In the genomic region with DNA sequence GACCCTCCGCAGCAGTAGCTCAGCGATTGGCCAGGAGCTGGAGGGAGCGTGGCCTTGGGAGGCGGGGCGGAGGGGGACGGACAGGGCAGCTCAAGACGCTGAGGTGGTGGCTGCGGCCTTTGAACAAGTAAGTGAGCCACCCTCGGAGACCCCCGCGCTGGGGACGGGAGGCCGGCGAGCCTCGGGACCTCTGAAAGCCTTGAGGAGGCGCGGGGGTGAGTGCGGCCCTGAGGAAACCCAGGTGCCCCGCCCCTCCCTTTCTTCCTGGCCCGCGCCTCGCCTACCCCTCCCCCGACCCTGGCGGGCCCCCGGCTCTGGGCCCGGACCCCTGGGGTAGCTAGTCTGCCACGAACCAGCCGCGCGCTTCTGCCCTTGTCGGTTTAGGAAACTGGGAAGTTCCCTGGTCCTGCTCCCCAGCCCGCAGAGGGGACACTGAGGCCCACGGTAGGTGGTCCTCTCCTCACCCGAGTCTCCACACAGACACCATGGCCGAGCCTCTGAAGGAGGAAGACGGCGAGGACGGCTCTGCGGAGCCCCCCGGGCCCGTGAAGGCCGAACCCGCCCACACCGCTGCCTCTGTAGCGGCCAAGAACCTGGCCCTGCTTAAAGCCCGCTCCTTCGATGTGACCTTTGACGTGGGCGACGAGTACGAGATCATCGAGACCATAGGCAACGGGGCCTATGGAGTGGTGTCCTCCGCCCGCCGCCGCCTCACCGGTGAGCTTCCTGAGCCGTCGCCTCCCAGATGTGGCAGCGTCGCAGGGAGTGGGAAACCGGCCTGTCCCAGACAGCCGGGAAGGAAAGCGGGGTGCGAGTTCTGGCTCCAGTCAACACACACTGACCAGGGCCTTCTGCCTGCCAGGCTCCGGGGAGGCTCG, we compare ENCODE assay signal across 8 cellular contexts. TPM values are rescaled to one million over a fixed set of nuclear protein-coding genes. Genes with fewer than 3 reads are reported as not detected.
DNase-seq lines count a peak whose midpoint lies in the region; ATAC-seq and TF ChIP-seq lines count a peak whose summit lies in the region.

MAPK7 (plus strand) TSS at position 83 of the 878 bp plus-strand sequence; CDS start at position 486, 403 bp downstream.

- H3F3A ChIP-seq in GM23338 (replicated peaks; ENCODE audit: low read depth), result peaks cover 11% of the 10 kb centered on the region; the same call in 1 of the 2 replicates

- TF ChIP-seq CTCF in GM23338 (conservative IDR thresholded peaks at IDR 0.05; ENCODE audit: low read depth in 2 of 2) (no peak), RWPE2 (IDR thresholded peaks at IDR 0.05; ENCODE audit: poor library complexity, severe bottlenecking) (no peak), epithelial cell of proximal tubule (conservative IDR thresholded peaks at IDR 0.05; ENCODE audit: low read depth, low read length) (no peak)

- H3K9me3 Mint-ChIP-seq in CD4-positive, CD25-positive, alpha-beta regulatory T cell, result no peaks in the 10 kb centered on the region
- H3K9me3 Mint-ChIP-seq in GM23338, result no peaks in the 10 kb centered on the region
- H3K9me3 Mint-ChIP-seq in naive thymus-derived CD8-positive, alpha-beta T cell, result no peaks in the 10 kb centered on the region

- H3K27me3 ChIP-seq in CD4-positive, CD25-positive, alpha-beta regulatory T cell (ENCODE audit: control insufficient read depth, insufficient read depth, low read length), result no peaks in the 10 kb centered on the region
- H3K27me3 ChIP-seq in GM23338 (ENCODE audit: insufficient read depth) (no peaks in the 10 kb centered on the region), RWPE2 (ENCODE audit: insufficient read depth, poor library complexity, severe bottlenecking) (no peaks in the 10 kb centered on the region)

- peak within 1 kb of the TSS; percentile 94 to 98 (median 94) for H3K27ac Mint-ChIP-seq in CD4-positive, CD25-positive, alpha-beta regulatory T cell
- H3K27ac Mint-ChIP-seq in GM23338, result peak within 1 kb of the TSS; percentile 99
- peak within 1 kb of the TSS; percentile 95 to 99 (median 98) for H3K27ac Mint-ChIP-seq in naive thymus-derived CD8-positive, alpha-beta T cell

- H3K9me2 ChIP-seq in GM23338 (ENCODE audit: insufficient read depth), result no peaks in the 10 kb centered on the region

- H3K79me2 ChIP-seq in GM23338 (replicated peaks; ENCODE audit: insufficient read depth), result peaks cover 32% of the 10 kb centered on the region

- peaks cover 27% of the 10 kb centered on the region for H3K36me3 ChIP-seq in CD4-positive, CD25-positive, alpha-beta regulatory T cell (ENCODE audit: control insufficient read depth, insufficient read depth, low read length)
- H3K36me3 ChIP-seq in GM23338 (ENCODE audit: insufficient read depth), result peaks cover 10% of the 10 kb centered on the region
- peaks cover 42% of the 10 kb centered on the region for H3K36me3 ChIP-seq in RWPE2 (ENCODE audit: low read depth)

- no peaks in the 10 kb centered on the region for H3K9me3 ChIP-seq in CD4-positive, CD25-positive, alpha-beta regulatory T cell (ENCODE audit: control insufficient read depth in 2 of 2, low read length in 2 of 2)
- no peaks in the 10 kb centered on the region for H3K9me3 ChIP-seq in RWPE2 (ENCODE audit: severe bottlenecking)

- peak within 1 kb of the TSS; percentile 80 for H2AFZ ChIP-seq in GM23338

- no peak for DNase-seq in CD4-positive, CD25-positive, alpha-beta regulatory T cell
- DNase-seq in GM23338 (ENCODE audit: low spot score) (peak; percentile 42), RWPE2 (ENCODE audit: low spot score) (no peak), epithelial cell of proximal tubule (ENCODE audit: low read depth) (no peak), NCI-H1092 treated with DMSO at 0.1 percent for 48 hours (lab: John Stamatoyannopoulos, UW) (no peak), superior temporal gyrus (ENCODE audit: extremely low spot score) (no peak), medulla oblongata (ENCODE audit: extremely low spot score) (no peak)
- peak in 3 of 10 donors; percentile 9 to 23 (median 12) for DNase-seq in naive thymus-derived CD8-positive, alpha-beta T cell

- H3K4me2 ChIP-seq in GM23338, result peak within 1 kb of the TSS; percentile 94

- peaks cover 15% of the 10 kb centered on the region for H3K4me1 ChIP-seq in CD4-positive, CD25-positive, alpha-beta regulatory T cell (ENCODE audit: control insufficient read depth, insufficient read depth, low read length, poor library complexity, severe bottlenecking)
- H3K4me1 ChIP-seq in GM23338 (ENCODE audit: insufficient read depth) (peaks cover 4% of the 10 kb centered on the region), RWPE2 (ENCODE audit: insufficient read depth, poor library complexity, severe bottlenecking) (no peaks in the 10 kb centered on the region)

- H3K27ac ChIP-seq in CD4-positive, CD25-positive, alpha-beta regulatory T cell (ENCODE audit: insufficient read depth, low read length, poor library complexity, severe bottlenecking), result peak within 1 kb of the TSS; percentile 96
- H3K27ac ChIP-seq in GM23338 (ENCODE audit: low read depth), result peak within 1 kb of the TSS; percentile 98
- peak within 1 kb of the TSS; percentile 90 for H3K27ac ChIP-seq in RWPE2 (ENCODE audit: poor library complexity, severe bottlenecking)

- H3K4me3 ChIP-seq in CD4-positive, CD25-positive, alpha-beta regulatory T cell (ENCODE audit: low read depth, low read length), result peak within 1 kb of the TSS; percentile 91
- peak within 1 kb of the TSS; percentile 75 for H3K4me3 ChIP-seq in GM23338
- H3K4me3 ChIP-seq in RWPE2 (ENCODE audit: severe bottlenecking), result peak within 1 kb of the TSS; percentile 65
- peak within 1 kb of the TSS; percentile 86 for H3K4me3 ChIP-seq in epithelial cell of proximal tubule (ENCODE audit: low read depth, low read length)

- peaks cover 6 to 24% (median 13%) of the 10 kb centered on the region in 4 donors for H3K4me1 Mint-ChIP-seq in CD4-positive, CD25-positive, alpha-beta regulatory T cell
- H3K4me1 Mint-ChIP-seq in GM23338, result peaks cover 13% of the 10 kb centered on the region
- H3K4me1 Mint-ChIP-seq in naive thymus-derived CD8-positive, alpha-beta T cell, result peaks cover 12 to 24% (median 15%) of the 10 kb centered on the region in 4 donors

- H4K20me1 ChIP-seq in GM23338 (replicated peaks; ENCODE audit: insufficient read depth), result peaks cover 13% of the 10 kb centered on the region

- no peak for ATAC-seq in CD4-positive, CD25-positive, alpha-beta regulatory T cell (ENCODE audit: low read depth in 2 of 2)
- ATAC-seq in GM23338 (peak; percentile 44), RWPE2 (ENCODE audit: low read depth) (no peak; the same call in 2 of the 3 replicates)
- ATAC-seq in naive thymus-derived CD8-positive, alpha-beta T cell, result peak; percentile 9 to 12

- H3K27me3 Mint-ChIP-seq in CD4-positive, CD25-positive, alpha-beta regulatory T cell, result no peaks in the 10 kb centered on the region
- H3K27me3 Mint-ChIP-seq in GM23338 (ENCODE audit: insufficient read depth, low read depth, poor library complexity), result peaks cover 13% of the 10 kb centered on the region
- H3K27me3 Mint-ChIP-seq in naive thymus-derived CD8-positive, alpha-beta T cell, result no peaks in the 10 kb centered on the region

- peaks cover 23% of the 10 kb centered on the region for H3K36me3 Mint-ChIP-seq in CD4-positive, CD25-positive, alpha-beta regulatory T cell
- H3K36me3 Mint-ChIP-seq in GM23338 (ENCODE audit: low read depth), result peaks cover 45% of the 10 kb centered on the region
- peaks cover 0 to 17% (median 7%) of the 10 kb centered on the region in 3 donors for H3K36me3 Mint-ChIP-seq in naive thymus-derived CD8-positive, alpha-beta T cell

- POLR2A ChIA-PET in naive thymus-derived CD8-positive, alpha-beta T cell (lab: Charles Lee), result interaction anchor here (0.5 to 2.8 kb wide), 11 partner anchors 8 to 1424 kb away, joined by 3 to 42 read pairs (median 5); partner anchors contain the start of genes AKAP10, ALDH3A2, B9D1 and MFAP4

- H3K4me3 Mint-ChIP-seq in CD4-positive, CD25-positive, alpha-beta regulatory T cell, result peak within 1 kb of the TSS; percentile 94 to 99 (median 98)
- H3K4me3 Mint-ChIP-seq in GM23338, result peak within 1 kb of the TSS; percentile 97
- peak within 1 kb of the TSS; percentile 94 to 100 (median 99) for H3K4me3 Mint-ChIP-seq in naive thymus-derived CD8-positive, alpha-beta T cell

TF ChIP-seq in GM23338, 12 proteins besides CTCF, POLR2A, EP300 and RAD21 (continues in another document):
- TF ChIP-seq POLR2AphosphoS5 (IDR thresholded peaks at IDR 0.05; ENCODE audit: low read depth) (no peak; the same call in 1 of the 2 replicates), EZH2phosphoT487 (IDR thresholded peaks at IDR 0.05; ENCODE audit: unreplicated experiment) (no peak), EZH2 (IDR thresholded peaks at IDR 0.05; ENCODE audit: low read depth, unreplicated experiment) (no peak), ZNF114 (CRISPR knock-in tag; IDR thresholded peaks at IDR 0.05) (no peak), NANOG (IDR thresholded peaks at IDR 0.05; ENCODE audit: borderline replicate concordance) (no peak), STAT1 (IDR thresholded peaks at IDR 0.05; ENCODE audit: unreplicated experiment) (no peak), ZNF331 (CRISPR knock-in tag; IDR thresholded peaks at IDR 0.05; ENCODE audit: low read depth) (no peak)

RNA-seq across cellular contexts. Expression of gene MAPK7, which starts in this region (rescaled TPM):
- 26.0 TPM for total RNA-seq in CD4-positive, CD25-positive, alpha-beta regulatory T cell
- polyA plus RNA-seq in CD4-positive, CD25-positive, alpha-beta regulatory T cell, result 1 to 10 TPM; 3.4 to 6.7 (median 4.8) TPM
- 40.8 and 53.1 TPM in 2 replicates for total RNA-seq in GM23338 (2014; rRNA removed; shearing (Covaris generic))
- polyA plus RNA-seq in GM23338 (2016; fragmentation: Nextera tagmentation; extraction: Ambion mirVana), result 15.5 and 15.6 TPM in 2 replicates
- 9.1 and 19.0 TPM in 2 replicates for total RNA-seq in epithelial cell of proximal tubule
- 10 to 100 TPM; 21.2 to 22.2 TPM for total RNA-seq in naive thymus-derived CD8-positive, alpha-beta T cell
- polyA plus RNA-seq in naive thymus-derived CD8-positive, alpha-beta T cell, result 1 to 10 TPM; 2.9 to 7.7 (median 3.1) TPM

Comparison
In these comparisons a context has a peak if more than half of its experiments do, and no peak if none do; other contexts are left out.
1. ATAC-seq: peak in GM23338 (single experiment) and naive thymus-derived CD8-positive, alpha-beta T cell (2 of 2); none in CD4-positive, CD25-positive, alpha-beta regulatory T cell (0 of 2) and RWPE2 (single experiment).
2. Peak in every context shown above with its lines, with median percentiles within 50 percentile points of each other: H3K27ac ChIP-seq, H3K4me3 ChIP-seq, H3K27ac Mint-ChIP-seq and H3K4me3 Mint-ChIP-seq.